In the genomic region with DNA sequence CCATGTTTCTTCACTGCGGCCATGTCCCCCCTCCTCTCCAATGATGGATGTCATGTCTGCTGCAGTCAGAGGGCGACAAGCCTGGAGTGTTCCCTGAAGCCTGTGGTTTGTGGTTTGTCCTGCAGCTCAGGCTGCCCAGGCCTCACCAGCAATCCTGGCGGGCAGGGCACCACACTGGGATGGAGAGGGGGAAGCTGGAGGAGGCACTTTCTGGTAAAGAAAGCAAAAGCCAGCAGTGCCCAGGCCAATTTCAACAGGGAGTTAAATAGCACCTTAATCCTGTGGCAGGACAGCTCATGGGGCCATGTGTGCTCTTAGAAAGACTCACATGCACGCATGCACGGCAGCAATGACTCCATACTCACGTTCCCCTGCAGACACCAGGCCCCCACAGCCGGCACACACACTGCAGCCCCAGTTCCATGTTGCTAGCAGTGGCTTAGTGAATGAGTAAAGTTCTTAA, we compare ENCODE assay signal across 1 cellular context.
TF ChIP-seq lines count a peak whose summit lies in the region.

No MANE protein-coding gene starts in this region.

TF ChIP-seq in SK-N-SH, 30 proteins besides CTCF, POLR2A, EP300 and RAD21 (continued from another document):
- TF ChIP-seq, protein P1, sequence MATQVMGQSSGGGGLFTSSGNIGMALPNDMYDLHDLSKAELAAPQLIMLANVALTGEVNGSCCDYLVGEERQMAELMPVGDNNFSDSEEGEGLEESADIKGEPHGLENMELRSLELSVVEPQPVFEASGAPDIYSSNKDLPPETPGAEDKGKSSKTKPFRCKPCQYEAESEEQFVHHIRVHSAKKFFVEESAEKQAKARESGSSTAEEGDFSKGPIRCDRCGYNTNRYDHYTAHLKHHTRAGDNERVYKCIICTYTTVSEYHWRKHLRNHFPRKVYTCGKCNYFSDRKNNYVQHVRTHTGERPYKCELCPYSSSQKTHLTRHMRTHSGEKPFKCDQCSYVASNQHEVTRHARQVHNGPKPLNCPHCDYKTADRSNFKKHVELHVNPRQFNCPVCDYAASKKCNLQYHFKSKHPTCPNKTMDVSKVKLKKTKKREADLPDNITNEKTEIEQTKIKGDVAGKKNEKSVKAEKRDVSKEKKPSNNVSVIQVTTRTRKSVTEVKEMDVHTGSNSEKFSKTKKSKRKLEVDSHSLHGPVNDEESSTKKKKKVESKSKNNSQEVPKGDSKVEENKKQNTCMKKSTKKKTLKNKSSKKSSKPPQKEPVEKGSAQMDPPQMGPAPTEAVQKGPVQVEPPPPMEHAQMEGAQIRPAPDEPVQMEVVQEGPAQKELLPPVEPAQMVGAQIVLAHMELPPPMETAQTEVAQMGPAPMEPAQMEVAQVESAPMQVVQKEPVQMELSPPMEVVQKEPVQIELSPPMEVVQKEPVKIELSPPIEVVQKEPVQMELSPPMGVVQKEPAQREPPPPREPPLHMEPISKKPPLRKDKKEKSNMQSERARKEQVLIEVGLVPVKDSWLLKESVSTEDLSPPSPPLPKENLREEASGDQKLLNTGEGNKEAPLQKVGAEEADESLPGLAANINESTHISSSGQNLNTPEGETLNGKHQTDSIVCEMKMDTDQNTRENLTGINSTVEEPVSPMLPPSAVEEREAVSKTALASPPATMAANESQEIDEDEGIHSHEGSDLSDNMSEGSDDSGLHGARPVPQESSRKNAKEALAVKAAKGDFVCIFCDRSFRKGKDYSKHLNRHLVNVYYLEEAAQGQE (IDR thresholded peaks at IDR 0.05; ENCODE audit: low read depth, low read length): no peak
- TF ChIP-seq EZH2phosphoT487 (IDR thresholded peaks at IDR 0.05; ENCODE audit: borderline replicate concordance, low read depth) (no peak), TCF12 (IDR thresholded peaks at IDR 0.05) (peak; percentile 8; the same call in 1 of the 2 replicates), FOXJ3 (CRISPR knock-in tag; IDR thresholded peaks at IDR 0.05) (no peak), NFIC (IDR thresholded peaks at IDR 0.05; ENCODE audit: borderline replicate concordance) (no peak)
